Comparison of ENCODE assay signal across 10 cellular contexts in the genomic region with DNA sequence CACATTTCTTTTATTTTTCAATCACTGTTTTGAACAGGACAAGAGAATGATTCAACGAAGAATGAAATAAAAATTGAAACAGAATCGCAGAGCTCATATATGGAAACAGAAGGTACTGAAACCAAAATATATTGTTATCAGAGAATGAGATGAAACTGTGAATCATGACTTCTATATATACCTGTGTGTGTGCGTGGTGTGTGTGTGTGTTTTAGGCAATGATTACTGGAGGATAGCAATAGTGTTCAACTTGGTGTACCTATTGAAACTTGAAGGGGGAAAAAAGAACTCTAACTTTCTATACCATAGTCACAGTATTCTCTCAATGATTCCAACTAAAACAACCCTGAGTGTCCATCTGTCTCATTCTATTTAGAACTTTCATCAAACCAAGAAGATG.
DNase-seq lines count a peak whose midpoint lies in the region; ATAC-seq and TF ChIP-seq lines count a peak whose summit lies in the region.
"Had no signal": no experiment of that assay in that cellular context is flagged by ENCODE, and none has a peak within 500 bp of the region (broad histone marks: within the 10 kb centered on the region; RNA-seq: fewer than 3 reads in every experiment).

No MANE protein-coding gene starts in this region.

- H3K4me3 ChIP-seq in body of pancreas = no peak overlapping the region
- H3K4me3 ChIP-seq: GM23248 had no signal

- no peaks in the 10 kb centered on the region for H3K27me3 ChIP-seq in body of pancreas

- H3K36me3 ChIP-seq in body of pancreas (replicated peaks in 1 of 2; ENCODE audit: insufficient read depth in 1 of 2, low read depth in 2 of 2) = no peaks in the 10 kb centered on the region

- intact Hi-C loops in body of pancreas (cut with DNase I) = no loop called here

- H3K4me1 ChIP-seq in body of pancreas = no peaks in the 10 kb centered on the region

- no peak for TF ChIP-seq CTCF in body of pancreas (IDR thresholded peaks at IDR 0.05)

- ATAC-seq in GM18868 (IDR thresholded peaks at IDR 0.05; ENCODE audit: unreplicated experiment) = peak; percentile 97
- ATAC-seq in GM21619 (IDR thresholded peaks at IDR 0.05; ENCODE audit: unreplicated experiment) = peak; percentile 91
- ATAC-seq in HG03103 (IDR thresholded peaks at IDR 0.05; ENCODE audit: low read depth, unreplicated experiment) = peak; percentile 97
- ATAC-seq in body of pancreas = no peak

- WGBS in body of pancreas, 2 donors = 55 to 81% methylated on average over 3 of the region's 3 CpGs

- peak overlapping the region in 3 of 4 donors; percentile 48 to 67 (median 52) for H3K27ac ChIP-seq in body of pancreas
- H3K27ac ChIP-seq: GM23248 had no signal

- no peaks in the 10 kb centered on the region for H3K9me3 ChIP-seq in body of pancreas

- TF ChIP-seq POLR2A in body of pancreas (IDR thresholded peaks at IDR 0.05) = no peak

- DNase-seq in body of pancreas = no peak
- no peak for DNase-seq in retina
- no peak for DNase-seq in NCI-H1694 treated with DMSO at 0.1 percent for 48 hours (lab: John Stamatoyannopoulos, UW)
- no peak for DNase-seq in DMS53 treated with DMSO at 0.1 percent for 48 hours (lab: John Stamatoyannopoulos, UW; ENCODE audit: unreplicated experiment)
- no peak for DNase-seq in activated CD4-positive, alpha-beta T cell treated with anti-CD3 and anti-CD28 coated beads for 1 hour
- DNase-seq: GM23248, NCI-H774 had no signal
